ENCODE assay signal across 8 cellular contexts in the genomic region with DNA sequence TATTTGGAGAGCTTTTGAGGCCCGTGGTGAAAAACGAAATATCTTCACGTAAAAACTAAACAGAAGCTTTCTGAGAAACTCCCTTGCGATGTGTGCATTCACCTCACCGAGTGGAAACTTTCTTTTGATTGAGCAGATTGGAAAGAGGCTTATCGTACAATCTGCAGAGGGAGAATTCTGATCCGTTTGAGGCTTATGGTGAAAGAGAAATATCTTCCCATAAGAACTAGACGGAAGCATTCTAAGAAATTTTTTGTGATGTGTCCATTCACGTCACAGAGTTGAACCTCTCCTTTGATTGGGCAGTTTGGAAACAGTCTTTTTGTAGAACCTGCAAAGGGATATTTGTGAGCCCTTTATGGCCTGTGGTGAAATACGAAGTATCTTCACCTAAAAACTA.
A peak's percentile ranks its signal among the peaks of the same experiment; 100 is the strongest.
DNase-seq lines count a peak whose midpoint lies in the region; ATAC-seq, FAIRE-seq and TF ChIP-seq lines count a peak whose summit lies in the region.
"Not testable (repeated sequence)": the region's sequence is repeated elsewhere in the genome, so short reads cannot be mapped to it uniquely, and the experiment has no call there.

No MANE protein-coding gene starts in this region.

- H3K9me2 ChIP-seq in GM23338 (ENCODE audit: insufficient read depth) = not testable (repeated sequence)

- not testable (repeated sequence) for H3K4me1 ChIP-seq in GM23338 (ENCODE audit: insufficient read depth); endothelial cell of umbilical vein (ENCODE audit: control insufficient read depth, extremely low read depth, insufficient read depth, low read length); right atrium auricular region

- H3K79me2 ChIP-seq in GM23338 (replicated peaks; ENCODE audit: insufficient read depth); endothelial cell of umbilical vein (ENCODE audit: control insufficient read depth, insufficient read depth, low read length): not testable (repeated sequence)

- H2AFZ ChIP-seq in GM23338; endothelial cell of umbilical vein (ENCODE audit: low read depth, low read length): not testable (repeated sequence)

- dilution Hi-C loops in endothelial cell of umbilical vein (cut with MboI; ENCODE audit: extremely low pct_ligation_motif_present, low sequenced_read_pairs) = not testable (repeated sequence)

- H3K27ac Mint-ChIP-seq in GM23338; osteocyte (ENCODE audit: unreplicated experiment): not testable (repeated sequence)

- H3K4me1 Mint-ChIP-seq in GM23338; osteocyte (ENCODE audit: unreplicated experiment): not testable (repeated sequence)

- H3K9me3 Mint-ChIP-seq in GM23338 (peaks cover 52% of the 10 kb centered on the region), osteocyte (ENCODE audit: unreplicated experiment) (peaks cover 16% of the 10 kb centered on the region)

- H4K20me1 ChIP-seq in GM23338 (replicated peaks; ENCODE audit: insufficient read depth); endothelial cell of umbilical vein (replicated peaks; ENCODE audit: control insufficient read depth, extremely low read depth, insufficient read depth, low read length): not testable (repeated sequence)

- H3K9me1 ChIP-seq in endothelial cell of umbilical vein (replicated peaks; ENCODE audit: control insufficient read depth, extremely low read depth, insufficient read depth, low read length) = not testable (repeated sequence)

- not testable (repeated sequence) for H3K27me3 Mint-ChIP-seq in GM23338 (ENCODE audit: insufficient read depth, low read depth, poor library complexity); osteocyte (ENCODE audit: unreplicated experiment)

- H3K9me3 ChIP-seq in endothelial cell of umbilical vein (replicated peaks; ENCODE audit: control insufficient read depth, insufficient read depth, low read length) (peaks cover 15% of the 10 kb centered on the region), right atrium auricular region (peaks cover 0 to 29% of the 10 kb centered on the region in 2 donors)

- CTCF ChIA-PET in endothelial cell of umbilical vein (lab: Charles Lee) = not testable (repeated sequence)

- H3K9ac ChIP-seq in endothelial cell of umbilical vein (replicated peaks; ENCODE audit: extremely low read depth, insufficient read depth, low read length) = not testable (repeated sequence)

- H3K27ac ChIP-seq in GM23338 (ENCODE audit: low read depth); endothelial cell of umbilical vein (ENCODE audit: insufficient read depth, low read depth, low read length); right atrium auricular region: not testable (repeated sequence)

- FAIRE-seq in endothelial cell of umbilical vein (lab: Jason Lieb, UNC) = not testable (repeated sequence)

- not testable (repeated sequence) for BruUV-seq in endothelial cell of umbilical vein (replicated peaks; lab: Mats Ljungman, UMichigan)

- H3F3A ChIP-seq in GM23338 (replicated peaks; ENCODE audit: low read depth) = not testable (repeated sequence)

- TF ChIP-seq CTCF in GM23338 (conservative IDR thresholded peaks at IDR 0.05; ENCODE audit: low read depth in 2 of 2); endothelial cell of umbilical vein (IDR thresholded peaks at IDR 0.05; ENCODE audit: extremely low read depth in 1 of 2, insufficient read depth in 1 of 2, low read depth in 1 of 2, low read length in 2 of 2); right atrium auricular region (IDR thresholded peaks at IDR 0.05); osteocyte (IDR thresholded peaks at IDR 0.05): not testable (repeated sequence)

- not testable (repeated sequence) for H3K4me3 Mint-ChIP-seq in GM23338; osteocyte (ENCODE audit: unreplicated experiment)

- H3K36me3 Mint-ChIP-seq in GM23338 (ENCODE audit: low read depth) = peaks cover 25% of the 10 kb centered on the region
- H3K36me3 Mint-ChIP-seq in osteocyte (ENCODE audit: unreplicated experiment) = not testable (repeated sequence)

- POLR2A ChIA-PET in endothelial cell of umbilical vein (lab: Charles Lee) = not testable (repeated sequence)

- not testable (repeated sequence) for ATAC-seq in GM23338, SK-N-SH treated with all-trans-retinoic acid at 6 μM for 48 hours

- intact Hi-C loops in endothelial cell of umbilical vein (cut with micrococcal nuclease) = not testable (repeated sequence)

- TF ChIP-seq POLR2A in endothelial cell of umbilical vein (IDR thresholded peaks at IDR 0.05; ENCODE audit: low read depth, low read length) = not testable (repeated sequence)

- H3K4me2 ChIP-seq in GM23338; endothelial cell of umbilical vein (ENCODE audit: insufficient read depth, low read length): not testable (repeated sequence)

- DNase-seq in A172 (ENCODE audit: low spot score) = peak; percentile 4
- DNase-seq in GM23338 (ENCODE audit: low spot score) = peak; percentile 1
- peak; percentile 36 for DNase-seq in Jurkat, Clone E6-1 (ENCODE audit: low read depth, low spot score)
- peak; percentile 58 for DNase-seq in endothelial cell of umbilical vein (ENCODE audit: low read depth, low spot score)
- peak; percentile 58 for DNase-seq in right atrium auricular region (ENCODE audit: low spot score)
- DNase-seq in osteocyte (ENCODE audit: extremely low spot score, unreplicated experiment) = peak; percentile 85
- peak; percentile 53 for DNase-seq in ureter (ENCODE audit: low spot score)

- H3K4me3 ChIP-seq in GM23338 = peak overlapping the region; percentile 1; the same call in 1 of the 2 replicates
- not testable (repeated sequence) for H3K4me3 ChIP-seq in Jurkat, Clone E6-1 (ENCODE audit: low read length); endothelial cell of umbilical vein (replicated peaks in 1 of 3; ENCODE audit: insufficient read depth in 1 of 3, low read depth in 1 of 3, low read length in 3 of 3); right atrium auricular region

- H3K36me3 ChIP-seq in GM23338 (ENCODE audit: insufficient read depth) = peaks cover 10% of the 10 kb centered on the region
- not testable (repeated sequence) for H3K36me3 ChIP-seq in endothelial cell of umbilical vein (ENCODE audit: control insufficient read depth in 2 of 2, extremely low read depth in 1 of 2, insufficient read depth in 2 of 2, low read length in 2 of 2); right atrium auricular region

- not testable (repeated sequence) for H3K27me3 ChIP-seq in GM23338 (ENCODE audit: insufficient read depth); endothelial cell of umbilical vein (ENCODE audit: control insufficient read depth in 2 of 2, insufficient read depth in 2 of 2, low read length in 2 of 2); right atrium auricular region

TF ChIP-seq in SK-N-SH treated with all-trans-retinoic acid at 6 μM for 48 hours, 23 proteins besides CTCF, POLR2A, EP300 and RAD21:
- TF ChIP-seq BACH2 (CRISPR knock-in tag; IDR thresholded peaks at IDR 0.05; ENCODE audit: borderline replicate concordance) = 0 out of 2 replicates have a peak, but pooled peaks have one; percentile 69

Comparison
In these comparisons a context has a peak if more than half of its experiments do, and no peak if none do; other contexts are left out.
1. DNase-seq: peak in every context shown above with its lines; median percentile 85 in osteocyte; 58 in endothelial cell of umbilical vein; 58 in right atrium auricular region; 53 in ureter; 36 in Jurkat, Clone E6-1; 4 in A172; 1 in GM23338.